ENCODE assay signal across 27 cellular contexts in genomic region chr4:154960476-154960875, GRCh38.
A peak's percentile ranks its signal among the peaks of the same experiment; 100 is the strongest.
DNase-seq lines count a peak whose midpoint lies in the region; ATAC-seq, FAIRE-seq and TF ChIP-seq lines count a peak whose summit lies in the region.
"Had no signal": no experiment of that assay in that cellular context is flagged by ENCODE, and none has a peak within 500 bp of the region (broad histone marks: within the 10 kb centered on the region; RNA-seq: fewer than 3 reads in every experiment).

No MANE protein-coding gene starts in this region.

- H3K27me3 ChIP-seq in SK-N-SH (ENCODE audit: insufficient read depth) (no peaks in the 10 kb centered on the region), A673 (replicated peaks; ENCODE audit: insufficient read depth, low read depth, low read length, poor library complexity) (no peaks in the 10 kb centered on the region)

- H3K4me1 ChIP-seq in SK-N-SH (ENCODE audit: control insufficient read depth in 1 of 2, insufficient read depth in 2 of 2, low read depth in 1 of 2, low read length in 1 of 2) (peaks cover 0 to 3% of the 10 kb centered on the region in 2 experiments; a peak in 1 of 4 replicates), A673 (ENCODE audit: insufficient read depth, low read length, poor library complexity, severe bottlenecking) (no peaks in the 10 kb centered on the region)

- H2AFZ ChIP-seq in SK-N-SH (ENCODE audit: low read depth): no peak overlapping the region

- FAIRE-seq in HTR-8/SVneo (lab: Jason Lieb, UNC): no peak
- FAIRE-seq: bronchial epithelial cell, colon, RCC 7860 had no signal

- 27% methylated on average over 4 of the region's 4 CpGs for WGBS in SK-N-SH (ENCODE audit: low lambda C conversion rate)

- H4K20me1 ChIP-seq in SK-N-SH (ENCODE audit: insufficient read depth): no peaks in the 10 kb centered on the region

- no peak for DNase-seq in SK-N-SH
- DNase-seq in A673 (ENCODE audit: low spot score): no peak
- DNase-seq in COLO668 (lab: John Stamatoyannopoulos, UW; ENCODE audit: unreplicated experiment): no peak
- DNase-seq in HTR-8/SVneo (ENCODE audit: insufficient read length, low spot score): no peak
- DNase-seq: activated CD4-positive, alpha-beta T cell treated with anti-CD3 and anti-CD28 coated beads for 1 hour; activated CD8-positive, alpha-beta T cell treated with anti-CD3 and anti-CD28 coated beads, Interleukin-2, amount 10 ng/mL, durations not matched to agents 7 days and 5 days; anterior cingulate cortex; effector CD8-positive, alpha-beta T cell; islet precursor cell; left ventricle myocardium superior; midbrain; naive thymus-derived CD4-positive, alpha-beta T cell; NCI-H1048; NCI-H187 treated with DMSO at 0.1 percent for 48 hours; NCI-H526 treated with DMSO at 0.1 percent for 48 hours; stimulated activated naive B cell treated with anti-CD40 and anti-IgM and Interleukin-4, amounts not matched to agents 10 μg/mL and 1 μg/mL and 100 μg/mL, for 72 hours; T-helper 1 cell had no signal

- ATAC-seq in SK-N-SH treated with all-trans-retinoic acid at 6 μM for 48 hours: no peak
- ATAC-seq in GM21723 (IDR thresholded peaks at IDR 0.05; ENCODE audit: unreplicated experiment): peak; percentile 51
- peak; percentile 28 for ATAC-seq in HG03442 (IDR thresholded peaks at IDR 0.05; ENCODE audit: unreplicated experiment)
- no peak for ATAC-seq in HG03571 (IDR thresholded peaks at IDR 0.05; ENCODE audit: unreplicated experiment)
- ATAC-seq: activated CD8-positive, alpha-beta T cell treated with anti-CD3 and anti-CD28 coated beads, Interleukin-2, amount 10 ng/mL, durations not matched to agents 7 days and 5 days; activated naive CD4-positive, alpha-beta T cell treated with anti-CD3 and anti-CD28 coated beads, Interleukin-2, amount 50 U/mL, for 72 hours; naive thymus-derived CD4-positive, alpha-beta T cell had no signal

- TF ChIP-seq EP300 in SK-N-SH (IDR thresholded peaks at IDR 0.05; ENCODE audit: borderline replicate concordance in 1 of 2, low read depth in 1 of 2, low read length in 1 of 2): no peak

- CTCF ChIA-PET in SK-N-SH (lab: Yijun Ruan, JAX) (interaction anchor here (1.0 to 2.3 kb wide), 2 partner anchors 15 to 21 kb away, joined by 3 to 8 read pairs; no protein-coding TSS in a partner anchor), A673 (lab: Charles Lee) (no interaction called here)

- no peak overlapping the region for H3K4me2 ChIP-seq in SK-N-SH

- no peaks in the 10 kb centered on the region for H3K79me2 ChIP-seq in SK-N-SH (ENCODE audit: insufficient read depth)

- intact Hi-C loops in A673 (cut with micrococcal nuclease; ENCODE audit: unreplicated experiment): no loop called here

- H3K27ac ChIP-seq in SK-N-SH (ENCODE audit: low read depth in 2 of 2, low read length in 1 of 2) (no peak overlapping the region), A673 (ENCODE audit: low read depth, low read length, poor library complexity, severe bottlenecking) (no peak overlapping the region)
- H3K27ac ChIP-seq: 22Rv1, epithelial cell of prostate had no signal

- BruUV-seq in A673 (replicated peaks; lab: Mats Ljungman, UMichigan): no TSS peak

- H3K9me3 ChIP-seq in SK-N-SH: 0 out of 2 replicates have a peak, but pooled peaks cover 6% of the 10 kb centered on the region
- no peaks in the 10 kb centered on the region for H3K9me3 ChIP-seq in A673 (ENCODE audit: low read depth, low read length, poor library complexity, severe bottlenecking)

- TF ChIP-seq CTCF in SK-N-SH (IDR thresholded peaks at IDR 0.05) (no peak), A673 (conservative IDR thresholded peaks at IDR 0.05; ENCODE audit: low read depth, low read length) (no peak)

- no peak overlapping the region for H3K9ac ChIP-seq in SK-N-SH

- POLR2A ChIA-PET in SK-N-SH (lab: Yijun Ruan, JAX): no interaction called here
- POLR2A ChIA-PET in A673 (lab: Charles Lee; ENCODE audit: low non-redundant PET): no interaction called here

- no peaks in the 10 kb centered on the region for H3F3A ChIP-seq in SK-N-SH (replicated peaks; ENCODE audit: insufficient read depth)

- H3K36me3 ChIP-seq in SK-N-SH (replicated peaks in 1 of 2; ENCODE audit: control insufficient read depth in 1 of 2, insufficient read depth in 2 of 2, low read length in 1 of 2) (no peaks in the 10 kb centered on the region), A673 (ENCODE audit: insufficient read depth, low read length, poor library complexity, severe bottlenecking) (no peaks in the 10 kb centered on the region)

- H3K9me2 ChIP-seq in SK-N-SH: no peaks in the 10 kb centered on the region

- TF ChIP-seq RAD21 in SK-N-SH (IDR thresholded peaks at IDR 0.05; ENCODE audit: low read length): no peak

- H3K4me3 ChIP-seq in SK-N-SH (ENCODE audit: low read depth in 2 of 2, low read length in 1 of 2): no peak overlapping the region
- H3K4me3 ChIP-seq in A673 (ENCODE audit: low read depth, low read length, poor library complexity, severe bottlenecking): no peak overlapping the region

TF ChIP-seq in SK-N-SH, 30 proteins besides CTCF, POLR2A, EP300 and RAD21:
- TF ChIP-seq TAF1 (IDR thresholded peaks at IDR 0.05; ENCODE audit: borderline replicate concordance, low read depth, low read length) (no peak), EZH2phosphoT487 (IDR thresholded peaks at IDR 0.05; ENCODE audit: borderline replicate concordance, low read depth) (no peak), GATA2 (CRISPR knock-in tag; IDR thresholded peaks at IDR 0.05) (0 out of 2 replicates have a peak, but pooled peaks have one; percentile 32), RXRA (IDR thresholded peaks at IDR 0.05; ENCODE audit: borderline replicate concordance, low read depth) (no peak)
- TF ChIP-seq, protein P1, sequence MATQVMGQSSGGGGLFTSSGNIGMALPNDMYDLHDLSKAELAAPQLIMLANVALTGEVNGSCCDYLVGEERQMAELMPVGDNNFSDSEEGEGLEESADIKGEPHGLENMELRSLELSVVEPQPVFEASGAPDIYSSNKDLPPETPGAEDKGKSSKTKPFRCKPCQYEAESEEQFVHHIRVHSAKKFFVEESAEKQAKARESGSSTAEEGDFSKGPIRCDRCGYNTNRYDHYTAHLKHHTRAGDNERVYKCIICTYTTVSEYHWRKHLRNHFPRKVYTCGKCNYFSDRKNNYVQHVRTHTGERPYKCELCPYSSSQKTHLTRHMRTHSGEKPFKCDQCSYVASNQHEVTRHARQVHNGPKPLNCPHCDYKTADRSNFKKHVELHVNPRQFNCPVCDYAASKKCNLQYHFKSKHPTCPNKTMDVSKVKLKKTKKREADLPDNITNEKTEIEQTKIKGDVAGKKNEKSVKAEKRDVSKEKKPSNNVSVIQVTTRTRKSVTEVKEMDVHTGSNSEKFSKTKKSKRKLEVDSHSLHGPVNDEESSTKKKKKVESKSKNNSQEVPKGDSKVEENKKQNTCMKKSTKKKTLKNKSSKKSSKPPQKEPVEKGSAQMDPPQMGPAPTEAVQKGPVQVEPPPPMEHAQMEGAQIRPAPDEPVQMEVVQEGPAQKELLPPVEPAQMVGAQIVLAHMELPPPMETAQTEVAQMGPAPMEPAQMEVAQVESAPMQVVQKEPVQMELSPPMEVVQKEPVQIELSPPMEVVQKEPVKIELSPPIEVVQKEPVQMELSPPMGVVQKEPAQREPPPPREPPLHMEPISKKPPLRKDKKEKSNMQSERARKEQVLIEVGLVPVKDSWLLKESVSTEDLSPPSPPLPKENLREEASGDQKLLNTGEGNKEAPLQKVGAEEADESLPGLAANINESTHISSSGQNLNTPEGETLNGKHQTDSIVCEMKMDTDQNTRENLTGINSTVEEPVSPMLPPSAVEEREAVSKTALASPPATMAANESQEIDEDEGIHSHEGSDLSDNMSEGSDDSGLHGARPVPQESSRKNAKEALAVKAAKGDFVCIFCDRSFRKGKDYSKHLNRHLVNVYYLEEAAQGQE (IDR thresholded peaks at IDR 0.05; ENCODE audit: low read depth, low read length): no peak
- TF ChIP-seq, protein P2, sequence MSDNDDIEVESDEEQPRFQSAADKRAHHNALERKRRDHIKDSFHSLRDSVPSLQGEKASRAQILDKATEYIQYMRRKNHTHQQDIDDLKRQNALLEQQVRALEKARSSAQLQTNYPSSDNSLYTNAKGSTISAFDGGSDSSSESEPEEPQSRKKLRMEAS (IDR thresholded peaks at IDR 0.05; ENCODE audit: low read depth): no peak

TF ChIP-seq in SK-N-SH treated with all-trans-retinoic acid at 6 μM for 48 hours, 23 proteins besides CTCF, POLR2A, EP300 and RAD21 (continues in another document):
- TF ChIP-seq CSDC2 (CRISPR knock-in tag; IDR thresholded peaks at IDR 0.05): no peak
- no peak for TF ChIP-seq TOX (CRISPR knock-in tag; IDR thresholded peaks at IDR 0.05; ENCODE audit: borderline replicate concordance)
- TF ChIP-seq ISL1 (CRISPR knock-in tag; IDR thresholded peaks at IDR 0.05): no peak
- TF ChIP-seq POU6F1 (CRISPR knock-in tag; IDR thresholded peaks at IDR 0.05; ENCODE audit: borderline replicate concordance, low read depth): no peak
- TF ChIP-seq ZNF8 (CRISPR knock-in tag; IDR thresholded peaks at IDR 0.05): no peak
- no peak for TF ChIP-seq TCF4 (CRISPR knock-in tag; IDR thresholded peaks at IDR 0.05; ENCODE audit: borderline replicate concordance)
- TF ChIP-seq, protein P3, sequence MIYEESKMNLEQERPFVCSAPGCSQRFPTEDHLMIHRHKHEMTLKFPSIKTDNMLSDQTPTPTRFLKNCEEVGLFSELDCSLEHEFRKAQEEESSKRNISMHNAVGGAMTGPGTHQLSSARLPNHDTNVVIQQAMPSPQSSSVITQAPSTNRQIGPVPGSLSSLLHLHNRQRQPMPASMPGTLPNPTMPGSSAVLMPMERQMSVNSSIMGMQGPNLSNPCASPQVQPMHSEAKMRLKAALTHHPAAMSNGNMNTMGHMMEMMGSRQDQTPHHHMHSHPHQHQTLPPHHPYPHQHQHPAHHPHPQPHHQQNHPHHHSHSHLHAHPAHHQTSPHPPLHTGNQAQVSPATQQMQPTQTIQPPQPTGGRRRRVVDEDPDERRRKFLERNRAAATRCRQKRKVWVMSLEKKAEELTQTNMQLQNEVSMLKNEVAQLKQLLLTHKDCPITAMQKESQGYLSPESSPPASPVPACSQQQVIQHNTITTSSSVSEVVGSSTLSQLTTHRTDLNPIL (CRISPR knock-in tag; IDR thresholded peaks at IDR 0.05; ENCODE audit: low read depth): no peak
- no peak for TF ChIP-seq ZC3H10 (CRISPR knock-in tag; IDR thresholded peaks at IDR 0.05)

Comparison
In these comparisons a context has a peak if more than half of its experiments do, and no peak if none do; other contexts are left out.
1. ATAC-seq: peak in GM21723 (single experiment) and HG03442 (single experiment); none in SK-N-SH treated with all-trans-retinoic acid at 6 μM for 48 hours (single experiment) and HG03571 (single experiment).